In the genomic region with DNA sequence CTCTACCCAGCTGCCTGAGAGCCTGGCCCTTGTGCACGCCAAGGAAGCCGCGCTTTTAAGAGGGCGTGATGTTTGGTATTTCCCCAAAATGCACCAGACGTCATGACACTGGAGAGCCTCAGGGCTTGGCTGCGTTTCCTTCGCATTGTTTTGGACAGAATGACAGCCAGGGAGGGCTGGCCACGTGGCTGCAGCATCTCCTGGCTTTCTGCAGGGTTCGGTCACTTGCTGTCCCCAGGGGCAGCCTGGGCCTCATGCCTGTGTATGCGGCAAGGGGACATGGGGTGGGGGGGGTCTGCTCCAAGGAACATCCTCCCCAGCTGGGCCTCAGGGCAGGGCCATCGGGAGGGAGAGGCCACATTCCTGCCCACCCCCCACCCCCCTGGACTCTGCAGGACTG, we compare ENCODE assay signal across 10 cellular contexts. TPM values are rescaled to one million over a fixed set of nuclear protein-coding genes. Genes with fewer than 3 reads are reported as not detected.
DNase-seq lines count a peak whose midpoint lies in the region; ATAC-seq, FAIRE-seq and TF ChIP-seq lines count a peak whose summit lies in the region.
"Had no signal": no experiment of that assay in that cellular context is flagged by ENCODE, and none has a peak within 500 bp of the region (broad histone marks: within the 10 kb centered on the region; RNA-seq: fewer than 3 reads in every experiment).

No MANE protein-coding gene starts in this region.

- H3K27me3 Mint-ChIP-seq in activated naive CD8-positive, alpha-beta T cell treated with anti-CD3 and anti-CD28 coated beads, Interleukin-2, amount 50 U/mL, for 24 hours = peaks cover 37% of the 10 kb centered on the region
- H3K27me3 Mint-ChIP-seq in activated naive CD8-positive, alpha-beta T cell treated with anti-CD3 and anti-CD28 coated beads for 36 hours = peaks cover 57% of the 10 kb centered on the region

- no peaks in the 10 kb centered on the region for H3K9me2 ChIP-seq in hepatocyte (replicated peaks; ENCODE audit: insufficient read depth)

- H3K9me1 ChIP-seq in K562 (ENCODE audit: control insufficient read depth, insufficient read depth, low read length) = no peaks in the 10 kb centered on the region

- in situ Hi-C loops in K562 (cut with MboI) = no loop called here

- TF ChIP-seq CTCF in K562 (IDR thresholded peaks at IDR 0.05 in 2 of 3, conservative IDR thresholded peaks at IDR 0.05 in 1 of 3; ENCODE audit: insufficient read depth in 2 of 3, low read depth in 1 of 3, low read length in 3 of 3) = no peak
- TF ChIP-seq CTCF in hepatocyte (IDR thresholded peaks at IDR 0.05; ENCODE audit: poor library complexity) = no peak
- no peak for TF ChIP-seq CTCF in upper lobe of left lung (IDR thresholded peaks at IDR 0.05)

- H4K20me1 ChIP-seq in K562 (replicated peaks; ENCODE audit: control insufficient read depth, insufficient read depth, low read length) (no peaks in the 10 kb centered on the region), hepatocyte (ENCODE audit: insufficient read depth, poor library complexity, severe bottlenecking) (no peaks in the 10 kb centered on the region)

- no peak overlapping the region for H3K4me3 ChIP-seq in K562
- H3K4me3 ChIP-seq in hepatocyte = no peak overlapping the region
- H3K4me3 ChIP-seq in upper lobe of left lung = no peak overlapping the region

- H3K27ac Mint-ChIP-seq in activated naive CD8-positive, alpha-beta T cell treated with anti-CD3 and anti-CD28 coated beads, Interleukin-2, amount 50 U/mL, for 24 hours = no peak overlapping the region
- H3K27ac Mint-ChIP-seq in activated naive CD8-positive, alpha-beta T cell treated with anti-CD3 and anti-CD28 coated beads for 36 hours = no peak overlapping the region

- no peak overlapping the region for H3K9ac ChIP-seq in K562 (ENCODE audit: insufficient read depth in 1 of 2, low read depth in 2 of 2, low read length in 2 of 2)

- no peaks in the 10 kb centered on the region for H3K9me3 ChIP-seq in K562 (replicated peaks; ENCODE audit: control insufficient read depth, insufficient read depth, low read depth, low read length)
- H3K9me3 ChIP-seq in hepatocyte (ENCODE audit: low read depth) = no peaks in the 10 kb centered on the region
- no peaks in the 10 kb centered on the region for H3K9me3 ChIP-seq in upper lobe of left lung

- H3K79me2 ChIP-seq in K562 (ENCODE audit: control insufficient read depth, insufficient read depth, low read length) (no peaks in the 10 kb centered on the region), hepatocyte (no peaks in the 10 kb centered on the region)

- POLR2A ChIA-PET in K562 (lab: Yijun Ruan, JAX) = no interaction called here

- H3K4me1 ChIP-seq in K562 (replicated peaks in 1 of 2; ENCODE audit: control insufficient read depth in 2 of 2, insufficient read depth in 2 of 2, low read length in 2 of 2) (peaks cover 6 to 77% of the 10 kb centered on the region in 2 experiments; a peak in 3 of 5 replicates), hepatocyte (ENCODE audit: insufficient read depth) (peaks cover 35% of the 10 kb centered on the region), upper lobe of left lung (peaks cover 79 to 90% (median 87%) of the 10 kb centered on the region in 4 donors)

- CTCF ChIA-PET in K562 (lab: Yijun Ruan, JAX; ENCODE audit: low intra/inter-chr PET ratio) = no interaction called here

- H3K27me3 ChIP-seq in K562 (ENCODE audit: control insufficient read depth in 2 of 2, insufficient read depth in 2 of 2, low read length in 2 of 2) (peaks cover 0 to 12% of the 10 kb centered on the region in 2 experiments; a peak in 2 of 5 replicates), hepatocyte (peaks cover 37% of the 10 kb centered on the region), upper lobe of left lung (peaks cover 0 to 40% (median 17%) of the 10 kb centered on the region in 4 donors)

- TF ChIP-seq RAD21 in K562 (CRISPR knock-in tag; conservative IDR thresholded peaks at IDR 0.05 in 1 of 2, IDR thresholded peaks at IDR 0.05 in 1 of 2) = no peak

- TF ChIP-seq POLR2A in K562 (conservative IDR thresholded peaks at IDR 0.05) = no peak
- no peak for TF ChIP-seq POLR2A in upper lobe of left lung (IDR thresholded peaks at IDR 0.05)

- H3K36me3 ChIP-seq in K562 (ENCODE audit: control insufficient read depth, insufficient read depth, low read length) (no peaks in the 10 kb centered on the region), hepatocyte (replicated peaks; ENCODE audit: insufficient read depth, low read depth) (no peaks in the 10 kb centered on the region), upper lobe of left lung (no peaks in the 10 kb centered on the region)

- no peak for FAIRE-seq in K562 (lab: Jason Lieb, UNC)

- H2AFZ ChIP-seq in K562 (ENCODE audit: low read depth, low read length) = no peak overlapping the region
- H2AFZ ChIP-seq in hepatocyte = no peak overlapping the region

- WGBS in K562 (ENCODE audit: insufficient coverage, low coverage, missing lambda C conversion rate) = 14% methylated on average over 4 of the region's 11 CpGs
- WGBS in hepatocyte (ENCODE audit: low lambda C conversion rate, missing lambda C conversion rate) = 44% methylated on average over 10 of the region's 11 CpGs
- 3 to 8% methylated on average over 5 to 9 of the region's 11 CpGs for WGBS in upper lobe of left lung, 2 donors

- H3K4me1 Mint-ChIP-seq in activated naive CD8-positive, alpha-beta T cell treated with anti-CD3 and anti-CD28 coated beads, Interleukin-2, amount 50 U/mL, for 24 hours = peaks cover 32% of the 10 kb centered on the region
- H3K4me1 Mint-ChIP-seq in activated naive CD8-positive, alpha-beta T cell treated with anti-CD3 and anti-CD28 coated beads for 36 hours = peaks cover 28% of the 10 kb centered on the region

- TF ChIP-seq EP300 in K562 (IDR thresholded peaks at IDR 0.05; ENCODE audit: low read length) (no peak), upper lobe of left lung (IDR thresholded peaks at IDR 0.05) (no peak)

- no peaks in the 10 kb centered on the region for H3K9me3 Mint-ChIP-seq in activated naive CD8-positive, alpha-beta T cell treated with anti-CD3 and anti-CD28 coated beads, Interleukin-2, amount 50 U/mL, for 24 hours
- H3K9me3 Mint-ChIP-seq in activated naive CD8-positive, alpha-beta T cell treated with anti-CD3 and anti-CD28 coated beads for 36 hours = no peaks in the 10 kb centered on the region

- H3K36me3 Mint-ChIP-seq in activated naive CD8-positive, alpha-beta T cell treated with anti-CD3 and anti-CD28 coated beads, Interleukin-2, amount 50 U/mL, for 24 hours (ENCODE audit: low read depth) = no peaks in the 10 kb centered on the region
- no peaks in the 10 kb centered on the region for H3K36me3 Mint-ChIP-seq in activated naive CD8-positive, alpha-beta T cell treated with anti-CD3 and anti-CD28 coated beads for 36 hours

- no TSS peak for BruUV-seq in K562 (replicated peaks; lab: Mats Ljungman, UMichigan)

- ATAC-seq in activated naive CD8-positive, alpha-beta T cell treated with anti-CD3 and anti-CD28 coated beads, Interleukin-2, amount 50 U/mL, for 24 hours = peak; percentile 16
- ATAC-seq in K562 (peak; percentile 11; the same call in 1 of the 3 replicates), upper lobe of left lung (ENCODE audit: low FRiP score in 2 of 2) (peak in 1 of 2 donors; percentile 36), HG03108 (IDR thresholded peaks at IDR 0.05; ENCODE audit: unreplicated experiment) (no peak)

- no peak overlapping the region for H3K4me2 ChIP-seq in K562 (ENCODE audit: insufficient read depth, low read length)
- H3K4me2 ChIP-seq in hepatocyte = peak overlapping the region; percentile 77

- no peak overlapping the region for H3K27ac ChIP-seq in K562 (ENCODE audit: extremely low read depth, low read depth, low read length)
- H3K27ac ChIP-seq in hepatocyte = no peak overlapping the region
- peak overlapping the region; percentile 80 to 88 (median 86) for H3K27ac ChIP-seq in upper lobe of left lung

- no peak for DNase-seq in activated naive CD8-positive, alpha-beta T cell treated with anti-CD3 and anti-CD28 coated beads, Interleukin-2, amount 50 U/mL, for 24 hours
- no peak for DNase-seq in activated naive CD8-positive, alpha-beta T cell treated with anti-CD3 and anti-CD28 coated beads for 36 hours
- DNase-seq in K562 (ENCODE audit: extremely low read depth in 1 of 4, low spot score in 3 of 4) = peak in 1 of 4 experiments; percentile 34
- peak; percentile 38 for DNase-seq in hepatocyte (ENCODE audit: low spot score)
- no peak for DNase-seq in upper lobe of left lung
- no peak for DNase-seq in NCI-H1436 treated with DMSO at 0.1 percent for 48 hours (lab: John Stamatoyannopoulos, UW)
- DNase-seq in AML-193 (lab: John Stamatoyannopoulos, UW) = no peak
- DNase-seq: COR-L47; stimulated activated CD4-positive, alpha-beta T cell treated with anti-CD3 and anti-CD28 coated beads, Interleukin-2, amount 100 ng/mL, for 48 hours had no signal

- intact Hi-C loops in K562 (cut with micrococcal nuclease) = no loop called here

- H3K4me3 Mint-ChIP-seq in activated naive CD8-positive, alpha-beta T cell treated with anti-CD3 and anti-CD28 coated beads, Interleukin-2, amount 50 U/mL, for 24 hours = no peak overlapping the region
- H3K4me3 Mint-ChIP-seq in activated naive CD8-positive, alpha-beta T cell treated with anti-CD3 and anti-CD28 coated beads for 36 hours = no peak overlapping the region

RNA-seq across cellular contexts. Expression of a gene that starts 16.2 kb away (rescaled TPM):
- 1 to 10 TPM; 8.6 to 9.1 TPM for total RNA-seq in activated naive CD8-positive, alpha-beta T cell treated with anti-CD3 and anti-CD28 coated beads for 36 hours
- total RNA-seq in K562 (2011; cell fraction: chromatin; rRNA removed; ENCODE audit: low replicate concordance) = 7.5 and 26.6 TPM in 2 replicates
- 23.2 and 26.8 TPM in 2 replicates for total RNA-seq in K562 (2011; cell fraction: nucleolus; rRNA removed)
- total RNA-seq in K562 (2011; cell fraction: nucleoplasm; rRNA removed) = 10.1 and 13.7 TPM in 2 replicates
- total RNA-seq in K562 (2014; rRNA removed) = 12.3 and 13.2 TPM in 2 replicates
- 1.7 and 2.1 TPM in 2 replicates for total RNA-seq in K562 (2014; rRNA removed; fragmentation: Illumina TruSeq; extraction: Trizol)
- total RNA-seq in K562 (2015; rRNA removed; fragmentation: Illumina TruSeq; extraction: Trizol) = 11.7 and 11.9 TPM in 2 replicates
- total RNA-seq in K562 (2021) = 15.7 and 16.3 TPM in 2 replicates
- 8.3 and 10.6 TPM in 2 replicates for polyA plus RNA-seq in K562 (2011; rRNA removed)
- 10.6 and 23.4 TPM in 2 replicates for polyA plus RNA-seq in K562 (2011; cell fraction: cytosol; rRNA removed)
- polyA plus RNA-seq in K562 (2011; cell fraction: nucleus; rRNA removed) = 16.5 and 26.6 TPM in 2 replicates
- polyA plus RNA-seq in K562 (2012) = 20.4 and 28.6 TPM in 2 replicates
- polyA plus RNA-seq in K562 (2014; fragmentation: Illumina TruSeq; extraction: Trizol) = 3.1 and 6.4 TPM in 2 replicates
- under 1 TPM; 0.14 to 0.85 TPM for polyA plus RNA-seq in K562 (2014; fragmentation: Nextera tagmentation; extraction: Ambion mirVana)
- polyA plus RNA-seq in K562 (2014; rRNA removed) = 8.2 and 14.5 TPM in 2 replicates
- polyA minus RNA-seq in K562 (2011; rRNA and poly(A)+ RNA removed) = 1.1 and 2.3 TPM in 2 replicates
- polyA minus RNA-seq in K562 (2011; cell fraction: cytosol; rRNA and poly(A)+ RNA removed) = 3.7 and 9.5 TPM in 2 replicates
- 2.7 and 3.6 TPM in 2 replicates for polyA minus RNA-seq in K562 (2011; cell fraction: nucleus; rRNA and poly(A)+ RNA removed)
- 47.4 and 47.7 TPM in 2 replicates for total RNA-seq in hepatocyte
- 98.1 and 106 TPM in 2 replicates for polyA plus RNA-seq in hepatocyte
- 10 to 100 TPM; 17.9 to 87.5 (median 54.9) TPM for total RNA-seq in upper lobe of left lung

RNA-seq across cellular contexts. Expression of a gene that starts 28.7 kb away (rescaled TPM):
- 1 to 10 TPM; 2.3 to 2.5 TPM for total RNA-seq in activated naive CD8-positive, alpha-beta T cell treated with anti-CD3 and anti-CD28 coated beads for 36 hours
- 61.3 and 185 TPM in 2 replicates for total RNA-seq in K562 (2011; cell fraction: chromatin; rRNA removed; ENCODE audit: low replicate concordance)
- total RNA-seq in K562 (2011; cell fraction: nucleolus; rRNA removed) = 142 and 150 TPM in 2 replicates
- total RNA-seq in K562 (2011; cell fraction: nucleoplasm; rRNA removed) = 67.6 and 76.6 TPM in 2 replicates
- total RNA-seq in K562 (2014; rRNA removed) (20.1 and 22.8 TPM in 2 replicates), K562 (2014; rRNA removed; fragmentation: Illumina TruSeq; extraction: Trizol) (2.4 and 3.3 TPM in 2 replicates), K562 (2015; rRNA removed; fragmentation: Illumina TruSeq; extraction: Trizol) (10.5 and 10.7 TPM in 2 replicates), K562 (2021) (43.4 and 48.4 TPM in 2 replicates), hepatocyte (2.0 and 6.1 TPM in 2 replicates), upper lobe of left lung (10 to 100 TPM; 14.9 to 43.4 (median 23.8) TPM)
- polyA plus RNA-seq in K562 (2011; rRNA removed) (8.6 and 12.1 TPM in 2 replicates), K562 (2014; fragmentation: Illumina TruSeq; extraction: Trizol) (6.6 and 16.7 TPM in 2 replicates), K562 (2014; fragmentation: Nextera tagmentation; extraction: Ambion mirVana) (under 1 TPM; 0.25 to 0.50 TPM), K562 (2014; rRNA removed) (24.5 and 38.0 TPM in 2 replicates), hepatocyte (4.1 and 4.8 TPM in 2 replicates)
- 10.2 and 16.7 TPM in 2 replicates for polyA plus RNA-seq in K562 (2011; cell fraction: cytosol; rRNA removed)
- polyA plus RNA-seq in K562 (2011; cell fraction: nucleus; rRNA removed) = 134 and 193 TPM in 2 replicates
- 20.4 and 32.1 TPM in 2 replicates for polyA plus RNA-seq in K562 (2012)
- polyA minus RNA-seq in K562 (2011; rRNA and poly(A)+ RNA removed) = 8.1 and 12.6 TPM in 2 replicates
- 17.8 and 19.8 TPM in 2 replicates for polyA minus RNA-seq in K562 (2011; cell fraction: cytosol; rRNA and poly(A)+ RNA removed)
- 39.4 and 47.9 TPM in 2 replicates for polyA minus RNA-seq in K562 (2011; cell fraction: nucleus; rRNA and poly(A)+ RNA removed)

RNA-seq across cellular contexts. Expression of a gene that starts 51.1 kb away (rescaled TPM):
- total RNA-seq in activated naive CD8-positive, alpha-beta T cell treated with anti-CD3 and anti-CD28 coated beads for 36 hours = 10 to 100 TPM; 33.9 to 35.2 TPM
- not detected in 2 replicates for total RNA-seq in K562 (2011; cell fraction: chromatin; rRNA removed; ENCODE audit: low replicate concordance)
- not detected in 2 replicates for total RNA-seq in K562 (2011; cell fraction: nucleolus; rRNA removed)
- not detected in 2 replicates for total RNA-seq in K562 (2011; cell fraction: nucleoplasm; rRNA removed)
- total RNA-seq in K562 (2014; rRNA removed) (not detected in 2 replicates), K562 (2014; rRNA removed; fragmentation: Illumina TruSeq; extraction: Trizol) (not detected in 2 replicates), K562 (2015; rRNA removed; fragmentation: Illumina TruSeq; extraction: Trizol) (not detected in 2 replicates), K562 (2021) (0.16 TPM in 1 of 2 replicates, not detected in the other), hepatocyte (39.6 and 42.2 TPM in 2 replicates), upper lobe of left lung (10 to 100 TPM; 36.4 to 71.7 (median 49.8) TPM)
- polyA plus RNA-seq in K562 (2011; rRNA removed) (not detected in 2 replicates), K562 (2014; fragmentation: Illumina TruSeq; extraction: Trizol) (not detected in 2 replicates), K562 (2014; fragmentation: Nextera tagmentation; extraction: Ambion mirVana) (not detected), K562 (2014; rRNA removed) (not detected in 2 replicates), hepatocyte (41.0 and 47.5 TPM in 2 replicates)
- polyA plus RNA-seq in K562 (2011; cell fraction: cytosol; rRNA removed) = not detected in 2 replicates
- polyA plus RNA-seq in K562 (2011; cell fraction: nucleus; rRNA removed) = not detected in 2 replicates
- polyA plus RNA-seq in K562 (2012) = 0.08 TPM in 1 of 2 replicates, not detected in the other
- polyA minus RNA-seq in K562 (2011; rRNA and poly(A)+ RNA removed) = not detected in 2 replicates
- 0.38 TPM in 1 of 2 replicates, not detected in the other for polyA minus RNA-seq in K562 (2011; cell fraction: cytosol; rRNA and poly(A)+ RNA removed)
- not detected in 2 replicates for polyA minus RNA-seq in K562 (2011; cell fraction: nucleus; rRNA and poly(A)+ RNA removed)

Comparison
In these comparisons a context has a peak if more than half of its experiments do, and no peak if none do; other contexts are left out.
1. H3K27ac ChIP-seq: peak in upper lobe of left lung (4 of 4); none in K562 (single experiment) and hepatocyte (single experiment).
2. RNA of a gene that starts 51.1 kb away (total RNA-seq): 36.4 to 71.7 TPM in upper lobe of left lung, 39.6 to 42.2 TPM in hepatocyte and 33.9 to 35.2 TPM in activated naive CD8-positive, alpha-beta T cell treated with anti-CD3 and anti-CD28 coated beads for 36 hours; 0.16 TPM in K562; every median in the first group is over 10 times any median in the second.